In the genomic region with DNA sequence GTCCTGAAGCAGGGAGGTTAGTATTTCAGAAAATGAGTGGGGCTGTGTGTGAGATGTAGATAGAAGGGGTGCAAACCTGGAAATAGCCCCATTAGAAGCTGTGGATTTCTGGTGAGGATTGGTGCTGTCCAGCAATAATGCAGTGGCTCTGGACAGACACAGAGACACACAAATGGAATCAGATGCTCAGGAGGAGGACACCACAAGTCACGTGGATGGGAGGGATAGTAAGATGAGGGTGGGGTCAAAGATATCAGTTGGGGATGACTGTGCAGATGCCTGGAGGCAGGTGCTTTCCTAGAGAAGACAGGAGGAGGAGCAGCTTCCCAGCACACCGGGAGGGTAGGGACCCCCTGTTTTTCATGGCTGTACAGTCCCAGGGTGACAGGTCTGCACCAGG, we compare ENCODE assay signal across 18 cellular contexts.
"Had no signal": no experiment of that assay in that cellular context is flagged by ENCODE, and none has a peak within 500 bp of the region (broad histone marks: within the 10 kb centered on the region; RNA-seq: fewer than 3 reads in every experiment).

No MANE protein-coding gene starts in this region.

- H3K4me3 ChIP-seq: body of pancreas, esophagus squamous epithelium, prostate gland, right atrium auricular region, suprapubic skin, transverse colon, vagina had no signal

- H3K4me3 Mint-ChIP-seq: activated CD4-positive, alpha-beta T cell treated with anti-CD3 and anti-CD28 coated beads, Interleukin-2, amount 10 ng/mL, durations not matched to agents 24 days and 14 days; activated naive CD8-positive, alpha-beta T cell treated with anti-CD3 and anti-CD28 coated beads, Interleukin-2, amount 10 ng/mL, durations not matched to agents 7 days and 5 days; memory B cell; neural crest cell; stimulated activated naive CD8-positive, alpha-beta T cell treated with anti-CD3 and anti-CD28 coated beads, Interleukin-15, amount 100 ng/mL, for 72 hours had no signal

- H3K36me3 ChIP-seq: prostate gland, right atrium auricular region, suprapubic skin, transverse colon, vagina had no signal

- H3K9me3 ChIP-seq: body of pancreas, esophagus squamous epithelium, prostate gland, right atrium auricular region, suprapubic skin, transverse colon, vagina had no signal

- H3K27ac Mint-ChIP-seq: activated CD4-positive, alpha-beta T cell treated with anti-CD3 and anti-CD28 coated beads, Interleukin-2, amount 10 ng/mL, durations not matched to agents 24 days and 14 days; activated naive CD8-positive, alpha-beta T cell treated with anti-CD3 and anti-CD28 coated beads, Interleukin-2, amount 10 ng/mL, durations not matched to agents 7 days and 5 days; memory B cell had no signal

- H3K27ac ChIP-seq: body of pancreas, esophagus squamous epithelium, prostate gland, right atrium auricular region, suprapubic skin, transverse colon, vagina had no signal

- DNase-seq: activated CD4-positive, alpha-beta T cell treated with anti-CD3 and anti-CD28 coated beads, Interleukin-2, amount 10 ng/mL, durations not matched to agents 24 days and 14 days; activated CD8-positive, alpha-beta memory T cell treated with anti-CD3 and anti-CD28 coated beads, Interleukin-2, amount 50 U/mL, for 48 hours; activated effector memory CD4-positive, alpha-beta T cell treated with anti-CD3 and anti-CD28 coated beads, Interleukin-2, amount 50 U/mL, for 16 hours; activated naive CD8-positive, alpha-beta T cell treated with anti-CD3 and anti-CD28 coated beads, Interleukin-2, amount 10 ng/mL, durations not matched to agents 7 days and 5 days; activated T-cell treated with anti-CD3 and anti-CD28 coated beads, Interleukin-2, amount 50 U/mL, for 48 hours; body of pancreas; central memory CD4-positive, alpha-beta T cell; effector CD4-positive, alpha-beta T cell; esophagus squamous epithelium; stimulated activated naive CD8-positive, alpha-beta T cell treated with anti-CD3 and anti-CD28 coated beads, Interleukin-15, amount 100 ng/mL, for 72 hours; T-helper 9 cell; transverse colon had no signal

- H3K27me3 Mint-ChIP-seq: activated CD4-positive, alpha-beta T cell treated with anti-CD3 and anti-CD28 coated beads, Interleukin-2, amount 10 ng/mL, durations not matched to agents 24 days and 14 days; activated naive CD8-positive, alpha-beta T cell treated with anti-CD3 and anti-CD28 coated beads, Interleukin-2, amount 10 ng/mL, durations not matched to agents 7 days and 5 days; memory B cell; stimulated activated naive CD8-positive, alpha-beta T cell treated with anti-CD3 and anti-CD28 coated beads, Interleukin-15, amount 100 ng/mL, for 72 hours had no signal

- H3K4me1 ChIP-seq: body of pancreas, prostate gland had no signal

- H3K27me3 ChIP-seq: body of pancreas, right atrium auricular region, suprapubic skin, transverse colon, vagina had no signal

- H3K9me3 Mint-ChIP-seq: activated CD4-positive, alpha-beta T cell treated with anti-CD3 and anti-CD28 coated beads, Interleukin-2, amount 10 ng/mL, durations not matched to agents 24 days and 14 days; activated naive CD8-positive, alpha-beta T cell treated with anti-CD3 and anti-CD28 coated beads, Interleukin-2, amount 10 ng/mL, durations not matched to agents 7 days and 5 days; memory B cell; neural crest cell; stimulated activated naive CD8-positive, alpha-beta T cell treated with anti-CD3 and anti-CD28 coated beads, Interleukin-15, amount 100 ng/mL, for 72 hours had no signal

- ATAC-seq: body of pancreas; stimulated activated naive CD8-positive, alpha-beta T cell treated with anti-CD3 and anti-CD28 coated beads, Interleukin-15, amount 100 ng/mL, for 72 hours had no signal
